1 cellular context compared by ENCODE assay signal in genomic region chr1:17874231-17874630, GRCh38.
TF ChIP-seq lines count a peak whose summit lies in the region.

No MANE protein-coding gene starts in this region.

TF ChIP-seq in SK-N-SH treated with all-trans-retinoic acid at 6 μM for 48 hours, 23 proteins besides CTCF, POLR2A, EP300 and RAD21 (continued from another document):
- no peak for TF ChIP-seq TOX (CRISPR knock-in tag; IDR thresholded peaks at IDR 0.05; ENCODE audit: borderline replicate concordance)
